Comparison of ENCODE assay signal across 26 cellular contexts in the genomic region with DNA sequence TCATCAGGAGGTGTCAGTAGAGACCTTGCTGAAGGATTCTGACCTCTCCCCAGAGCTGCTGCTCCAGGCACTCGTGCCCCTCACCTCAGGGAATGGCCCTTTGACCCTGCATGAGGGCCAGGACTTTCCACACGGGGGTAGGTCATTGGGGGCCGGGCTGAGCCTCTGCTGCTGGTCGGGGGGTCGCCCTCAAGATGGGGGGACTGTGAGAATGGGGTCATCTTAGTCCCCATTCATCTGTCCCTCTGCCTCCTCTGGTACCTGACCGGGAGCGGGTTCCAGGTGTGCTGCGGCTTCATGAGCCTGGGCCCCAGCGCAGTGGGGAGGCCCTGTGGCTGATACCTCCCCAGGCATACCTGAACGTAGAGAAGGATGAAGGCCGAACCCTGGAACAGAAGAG. TPM values are rescaled to one million over a fixed set of nuclear protein-coding genes. Genes with fewer than 3 reads are reported as not detected.
"Had no signal": no experiment of that assay in that cellular context is flagged by ENCODE, and none has a peak within 500 bp of the region (broad histone marks: within the 10 kb centered on the region; RNA-seq: fewer than 3 reads in every experiment).

No MANE protein-coding gene starts in this region.

- H3K9me3 Mint-ChIP-seq: dendritic cell treated with granulocyte-macrophage colony-stimulating factor and Interleukin-4, amounts not matched to agents 40 ng/mL and 50 ng/mL, for 4 days; natural killer cell; stimulated activated effector memory CD8-positive, alpha-beta T cell treated with anti-CD3 and anti-CD28 coated beads, Interleukin-12 subunit alpha, Interleukin-12 subunit beta, amount 100 ng/mL, for 72 hours; type B pancreatic cell had no signal

- H3K36me3 ChIP-seq: colonic mucosa, prostate gland had no signal

- H3K27ac ChIP-seq: colonic mucosa, esophagus squamous epithelium, heart right ventricle, left lung, parathyroid adenoma, prostate gland, right atrium auricular region, sigmoid colon, stomach, testis, tibial artery had no signal

- H3K27me3 ChIP-seq: colonic mucosa, esophagus squamous epithelium, heart right ventricle, left lung, right atrium auricular region, sigmoid colon, stomach, testis, tibial artery had no signal

- H3K4me3 ChIP-seq: colonic mucosa, esophagus squamous epithelium, heart right ventricle, left lung, prostate gland, right atrium auricular region, sigmoid colon, stomach, testis, tibial artery had no signal

- H3K4me1 Mint-ChIP-seq: natural killer cell; stimulated activated effector memory CD8-positive, alpha-beta T cell treated with anti-CD3 and anti-CD28 coated beads, Interleukin-12 subunit alpha, Interleukin-12 subunit beta, amount 100 ng/mL, for 72 hours had no signal

- H3K27me3 Mint-ChIP-seq: dendritic cell treated with granulocyte-macrophage colony-stimulating factor and Interleukin-4, amounts not matched to agents 40 ng/mL and 50 ng/mL, for 4 days; type B pancreatic cell had no signal

- H3K4me3 Mint-ChIP-seq: dendritic cell treated with granulocyte-macrophage colony-stimulating factor and Interleukin-4, amounts not matched to agents 40 ng/mL and 50 ng/mL, for 4 days; natural killer cell; stimulated activated effector memory CD8-positive, alpha-beta T cell treated with anti-CD3 and anti-CD28 coated beads, Interleukin-12 subunit alpha, Interleukin-12 subunit beta, amount 100 ng/mL, for 72 hours; type B pancreatic cell had no signal

- DNase-seq: colonic mucosa; effector CD8-positive, alpha-beta T cell; esophagus squamous epithelium; foreskin melanocyte; glutamatergic neuron; heart right ventricle; hippocampal formation; left cardiac atrium; left lung; natural killer cell; sigmoid colon; stimulated activated CD4-positive, alpha-beta T cell treated with anti-CD3 and anti-CD28 coated beads, Interleukin-2, amount 100 ng/mL, for 24 hours; stimulated activated CD4-positive, alpha-beta T cell treated with anti-CD3 and anti-CD28 coated beads, Interleukin-4, amount 100 ng/mL, for 24 hours; stimulated activated naive CD4-positive, alpha-beta T cell treated with Interleukin-2 at 50 U/mL for 16 hours; stomach; testis had no signal

- H3K9me3 ChIP-seq: colonic mucosa, esophagus squamous epithelium, heart right ventricle, left lung, prostate gland, right atrium auricular region, sigmoid colon, stomach, testis, tibial artery had no signal

- H3K79me2 ChIP-seq: parathyroid adenoma had no signal

- H3K4me1 ChIP-seq: colonic mucosa, esophagus squamous epithelium, left lung, parathyroid adenoma, prostate gland, sigmoid colon, stomach, testis, tibial artery had no signal

- H2AFZ ChIP-seq: parathyroid adenoma had no signal

- H3K9ac ChIP-seq: parathyroid adenoma had no signal

- H3K27ac Mint-ChIP-seq: dendritic cell treated with granulocyte-macrophage colony-stimulating factor and Interleukin-4, amounts not matched to agents 40 ng/mL and 50 ng/mL, for 4 days; natural killer cell; stimulated activated effector memory CD8-positive, alpha-beta T cell treated with anti-CD3 and anti-CD28 coated beads, Interleukin-12 subunit alpha, Interleukin-12 subunit beta, amount 100 ng/mL, for 72 hours; type B pancreatic cell had no signal

- ATAC-seq: heart right ventricle; left cardiac atrium; left lung; natural killer cell; stimulated activated effector memory CD8-positive, alpha-beta T cell treated with anti-CD3 and anti-CD28 coated beads, Interleukin-12 subunit alpha, Interleukin-12 subunit beta, amount 100 ng/mL, for 72 hours had no signal

RNA-seq across cellular contexts. Expression of gene TTBK1, which starts 29.9 kb away (rescaled TPM):
- total RNA-seq: endothelial cell of umbilical vein, skeletal muscle tissue, subcutaneous adipose tissue had no signal
